In genomic region chr3:64908292-64908691, GRCh38 we compare ENCODE assay signal across 1 cellular context.
TF ChIP-seq lines count a peak whose summit lies in the region.

No MANE protein-coding gene starts in this region.

TF ChIP-seq in K562, 482 proteins besides CTCF, POLR2A, EP300 and RAD21 (continued from another document):
- no peak for TF ChIP-seq ELK1 (CRISPR knock-in tag; IDR thresholded peaks at IDR 0.05)
- no peak for TF ChIP-seq ZNF76 (CRISPR knock-in tag; IDR thresholded peaks at IDR 0.05; ENCODE audit: borderline replicate concordance)
- TF ChIP-seq ARID4B (CRISPR knock-in tag; IDR thresholded peaks at IDR 0.05): no peak
- TF ChIP-seq MECOM (CRISPR knock-in tag; IDR thresholded peaks at IDR 0.05): no peak
- no peak for TF ChIP-seq ZKSCAN3 (CRISPR knock-in tag; IDR thresholded peaks at IDR 0.05)
- no peak for TF ChIP-seq BRD4 (IDR thresholded peaks at IDR 0.05)
- no peak for TF ChIP-seq CBX2 (IDR thresholded peaks at IDR 0.05; ENCODE audit: insufficient read depth, low read length, poor library complexity, severe bottlenecking)
- no peak for TF ChIP-seq ZMIZ1 (IDR thresholded peaks at IDR 0.05; ENCODE audit: low read depth in 2 of 2, low read length in 2 of 2)
